10 cellular contexts compared by ENCODE assay signal in the genomic region with DNA sequence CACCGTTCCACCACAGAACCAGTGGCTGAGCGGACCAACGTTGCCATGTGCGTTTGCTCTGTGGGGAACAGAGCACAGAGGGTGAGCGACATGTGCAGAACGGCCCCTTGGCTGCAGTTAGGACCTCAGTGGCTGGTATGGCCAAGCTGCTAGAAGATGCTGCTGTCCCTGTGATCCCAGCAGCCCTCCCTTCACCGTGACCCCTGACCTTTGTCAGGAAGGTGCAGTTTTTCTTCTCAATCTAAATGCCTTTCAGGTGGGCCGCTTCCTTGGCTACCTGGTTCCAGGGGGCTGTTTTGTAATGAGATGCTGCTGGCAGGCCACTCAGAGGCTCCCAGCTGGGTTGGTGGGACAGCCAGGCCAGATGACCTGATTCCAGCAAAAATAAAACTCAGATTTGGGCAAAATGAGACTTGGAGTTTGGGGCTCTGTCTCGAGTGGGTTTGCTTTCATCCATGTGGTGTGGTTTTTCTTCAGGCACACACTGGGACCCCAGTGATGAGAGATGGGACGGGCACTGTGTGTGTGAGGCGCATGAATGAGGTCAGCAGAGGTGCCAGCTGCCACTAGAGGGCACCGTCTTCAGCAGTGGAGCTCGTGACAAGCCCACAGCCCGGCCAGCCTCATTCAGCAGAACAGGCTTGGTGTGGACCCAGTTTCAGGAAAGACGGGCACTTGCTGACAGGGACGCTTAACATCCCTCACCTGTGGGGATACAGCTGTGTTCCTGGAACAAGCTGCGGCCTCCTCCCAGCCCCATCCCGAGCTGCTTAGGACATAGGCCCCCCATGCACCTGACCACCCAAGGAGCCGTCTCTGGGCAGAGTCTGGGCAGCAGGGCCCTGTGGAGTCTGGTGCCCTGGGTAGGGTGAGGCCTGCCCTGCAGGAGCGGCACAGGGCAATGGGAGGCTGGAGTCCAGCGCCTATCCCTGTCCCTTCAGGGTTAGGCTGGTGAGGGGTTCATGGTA. TPM values are rescaled to one million over a fixed set of nuclear protein-coding genes. Genes with fewer than 3 reads are reported as not detected.
DNase-seq lines count a peak whose midpoint lies in the region; ATAC-seq and TF ChIP-seq lines count a peak whose summit lies in the region.
"Had no signal": no experiment of that assay in that cellular context is flagged by ENCODE, and none has a peak within 500 bp of the region (broad histone marks: within the 10 kb centered on the region; RNA-seq: fewer than 3 reads in every experiment).

No MANE protein-coding gene starts in this region.

- H3K9me3 Mint-ChIP-seq in CD8-positive, alpha-beta T cell, result peaks cover 10% of the 10 kb centered on the region

- 66% methylated on average over 12 of the region's 21 CpGs for WGBS in SK-N-SH (ENCODE audit: low lambda C conversion rate)
- 80% methylated on average over 21 of the region's 21 CpGs for WGBS in smooth muscle cell (ENCODE audit: low lambda C conversion rate)

- no peaks in the 10 kb centered on the region for H3K9me3 ChIP-seq in CD8-positive, alpha-beta T cell (ENCODE audit: low read length)
- H3K9me3 ChIP-seq in SK-N-SH (no peaks in the 10 kb centered on the region), smooth muscle cell (replicated peaks; ENCODE audit: low read depth) (no peaks in the 10 kb centered on the region)
- H3K9me3 ChIP-seq: SJSA1 had no signal

- TF ChIP-seq EP300 in SK-N-SH (IDR thresholded peaks at IDR 0.05; ENCODE audit: borderline replicate concordance in 1 of 2, low read depth in 1 of 2, low read length in 1 of 2), result no peak

- H3K27ac Mint-ChIP-seq in CD8-positive, alpha-beta T cell, result no peak overlapping the region
- H3K27ac Mint-ChIP-seq: stimulated activated naive CD8-positive, alpha-beta T cell treated with anti-CD3 and anti-CD28 coated beads, Interleukin-15, Interleukin-2, amounts not matched to agents 100 ng/mL and 50 ng/mL, for 24 hours had no signal

- POLR2A ChIA-PET in CD8-positive, alpha-beta T cell (lab: Charles Lee), result no interaction called here
- POLR2A ChIA-PET in HEK293T (lab: Yijun Ruan, JAX), result interaction anchor here (0.7 to 1.5 kb wide), 2 partner anchors 24 kb away, joined by 3 to 5 read pairs; no protein-coding TSS in a partner anchor
- POLR2A ChIA-PET in SK-N-SH (lab: Yijun Ruan, JAX), result interaction anchor here (2.3 kb wide), 1 partner anchor 24 kb away, joined by 8 read pairs; no protein-coding TSS in a partner anchor

- no peak overlapping the region for H3K4me2 ChIP-seq in SK-N-SH
- no peak overlapping the region for H3K4me2 ChIP-seq in smooth muscle cell

- CTCF ChIA-PET in CD8-positive, alpha-beta T cell (lab: Charles Lee), result interaction anchor here (0.6 to 1.6 kb wide), 6 partner anchors 8 to 57 kb away, joined by 3 to 8 read pairs (median 4); no protein-coding TSS in a partner anchor
- CTCF ChIA-PET in HEK293T (lab: Yijun Ruan, JAX) (interaction anchor here (0.7 to 1.0 kb wide), 2 partner anchors 99 to 279 kb away, joined by 3 to 4 read pairs; no protein-coding TSS in a partner anchor), SK-N-SH (lab: Yijun Ruan, JAX) (interaction anchor here (0.5 to 2.4 kb wide), 31 partner anchors 9 to 345 kb away, joined by 3 to 23 read pairs (median 4); partner anchors contain the start of gene KCNT1)

- DNase-seq in CD8-positive, alpha-beta T cell, result peak; percentile 18 to 62 (median 54)
- DNase-seq in HEK293T (ENCODE audit: extremely low spot score) (peak; percentile 60), SK-N-SH (peak; percentile 83), amniotic epithelial cell (ENCODE audit: low read depth) (peak; percentile 74), hepatic stellate cell (ENCODE audit: low spot score) (peak; percentile 79), smooth muscle cell (lab: John Stamatoyannopoulos, UW; ENCODE audit: unreplicated experiment) (no peak), NCI-H187 (lab: John Stamatoyannopoulos, UW) (no peak), T1000 (lab: John Stamatoyannopoulos, UW) (no peak)

- no peaks in the 10 kb centered on the region for H3K9me2 ChIP-seq in SK-N-SH

- TF ChIP-seq CTCF in CD8-positive, alpha-beta T cell (IDR thresholded peaks at IDR 0.05), result peak; percentile 68
- TF ChIP-seq CTCF in SK-N-SH (IDR thresholded peaks at IDR 0.05) (peak; percentile 75), smooth muscle cell (IDR thresholded peaks at IDR 0.05; ENCODE audit: borderline replicate concordance, insufficient read depth, poor library complexity, severe bottlenecking) (peak; percentile 70)

- H2AFZ ChIP-seq in SK-N-SH (ENCODE audit: low read depth), result no peak overlapping the region
- H2AFZ ChIP-seq in smooth muscle cell (ENCODE audit: low read depth), result no peak overlapping the region

- peak; percentile 51 for TF ChIP-seq RAD21 in SK-N-SH (IDR thresholded peaks at IDR 0.05; ENCODE audit: low read length)

- no peak overlapping the region for H3K27ac ChIP-seq in CD8-positive, alpha-beta T cell (ENCODE audit: low read depth, low read length)
- H3K27ac ChIP-seq in SK-N-SH (ENCODE audit: low read depth in 2 of 2, low read length in 1 of 2) (no peak overlapping the region; a peak in 1 of 4 replicates), smooth muscle cell (ENCODE audit: low read depth) (no peak overlapping the region)
- H3K27ac ChIP-seq: SJSA1 had no signal

- no peaks in the 10 kb centered on the region for H3K27me3 Mint-ChIP-seq in CD8-positive, alpha-beta T cell (ENCODE audit: low read depth)
- H3K27me3 Mint-ChIP-seq: stimulated activated naive CD8-positive, alpha-beta T cell treated with anti-CD3 and anti-CD28 coated beads, Interleukin-15, Interleukin-2, amounts not matched to agents 100 ng/mL and 50 ng/mL, for 24 hours had no signal

- H3K4me3 Mint-ChIP-seq in CD8-positive, alpha-beta T cell, result no peak overlapping the region

- peaks cover 22% of the 10 kb centered on the region for H4K20me1 ChIP-seq in SK-N-SH (ENCODE audit: insufficient read depth)
- peaks cover 22% of the 10 kb centered on the region for H4K20me1 ChIP-seq in smooth muscle cell (ENCODE audit: low read depth)

- peaks cover 37% of the 10 kb centered on the region for H3K36me3 Mint-ChIP-seq in CD8-positive, alpha-beta T cell

- no peak for ATAC-seq in CD8-positive, alpha-beta T cell

- H3K27me3 ChIP-seq in CD8-positive, alpha-beta T cell (ENCODE audit: insufficient read depth, low read length), result no peaks in the 10 kb centered on the region
- H3K27me3 ChIP-seq in SK-N-SH (ENCODE audit: insufficient read depth), result no peaks in the 10 kb centered on the region
- no peaks in the 10 kb centered on the region for H3K27me3 ChIP-seq in smooth muscle cell (ENCODE audit: low read depth)
- H3K27me3 ChIP-seq: SJSA1 had no signal

- intact Hi-C loops in CD8-positive, alpha-beta T cell (cut with DNase I, micrococcal nuclease), result loop anchor here in 1 of 2 experiments (10.0 kb wide), 2 partner anchors 1050 to 1340 kb away; partner anchors contain the start of gene RNU6ATAC

- no peaks in the 10 kb centered on the region for H3F3A ChIP-seq in SK-N-SH (replicated peaks; ENCODE audit: insufficient read depth)
- no peaks in the 10 kb centered on the region for H3F3A ChIP-seq in smooth muscle cell (ENCODE audit: low read depth)

- peaks cover 18% of the 10 kb centered on the region for H3K4me1 ChIP-seq in CD8-positive, alpha-beta T cell (ENCODE audit: insufficient read depth, low read length)
- H3K4me1 ChIP-seq in SK-N-SH (ENCODE audit: control insufficient read depth in 1 of 2, insufficient read depth in 2 of 2, low read depth in 1 of 2, low read length in 1 of 2) (peaks cover 6 to 13% of the 10 kb centered on the region in 2 experiments; a peak in 3 of 4 replicates), smooth muscle cell (ENCODE audit: low read depth) (peaks cover 11% of the 10 kb centered on the region)

- H3K4me1 Mint-ChIP-seq in CD8-positive, alpha-beta T cell (ENCODE audit: low read depth), result peaks cover 22% of the 10 kb centered on the region

- H3K4me3 ChIP-seq in CD8-positive, alpha-beta T cell (ENCODE audit: low read depth, low read length), result no peak overlapping the region
- H3K4me3 ChIP-seq in SK-N-SH (ENCODE audit: low read depth in 2 of 2, low read length in 1 of 2) (no peak overlapping the region), smooth muscle cell (no peak overlapping the region)
- H3K4me3 ChIP-seq: SJSA1 had no signal

- peaks cover 19% of the 10 kb centered on the region for H3K79me2 ChIP-seq in SK-N-SH (ENCODE audit: insufficient read depth)
- peaks cover 18% of the 10 kb centered on the region for H3K79me2 ChIP-seq in smooth muscle cell (ENCODE audit: low read depth)

- H3K9ac ChIP-seq in SK-N-SH (no peak overlapping the region), smooth muscle cell (ENCODE audit: low read depth) (no peak overlapping the region)

- peaks cover 8% of the 10 kb centered on the region for H3K36me3 ChIP-seq in CD8-positive, alpha-beta T cell (ENCODE audit: insufficient read depth, low read length)
- H3K36me3 ChIP-seq in SK-N-SH (replicated peaks in 1 of 2; ENCODE audit: control insufficient read depth in 1 of 2, insufficient read depth in 2 of 2, low read length in 1 of 2) (peaks cover 3 to 33% of the 10 kb centered on the region in 2 experiments), smooth muscle cell (ENCODE audit: low read depth) (no peaks in the 10 kb centered on the region)

RNA-seq across cellular contexts. Expression of gene MRPS2, which starts 4.1 kb away (rescaled TPM):
- total RNA-seq in CD8-positive, alpha-beta T cell, result 10 to 100 TPM; 29.6 to 31.9 TPM
- polyA plus RNA-seq in SK-N-SH (2012; rRNA removed) (113 and 116 TPM in 2 replicates), smooth muscle cell (49.0 and 52.6 TPM in 2 replicates)
- 36.6 and 76.5 TPM in 2 replicates for polyA plus RNA-seq in SK-N-SH (2012; cell fraction: cytosol; rRNA removed)
- 59.4 and 94.1 TPM in 2 replicates for polyA plus RNA-seq in SK-N-SH (2012; cell fraction: nucleus; rRNA removed)
- total RNA-seq in smooth muscle cell, result 30.7 and 34.2 TPM in 2 replicates

RNA-seq across cellular contexts. Expression of gene LCN1, which starts 16.7 kb away (rescaled TPM):
- not detected for total RNA-seq in CD8-positive, alpha-beta T cell
- polyA plus RNA-seq in SK-N-SH (2012; rRNA removed), result not detected in 2 replicates
- polyA plus RNA-seq in SK-N-SH (2012; cell fraction: cytosol; rRNA removed), result not detected in 2 replicates
- not detected in 2 replicates for polyA plus RNA-seq in SK-N-SH (2012; cell fraction: nucleus; rRNA removed)
- 0.85 and 0.99 TPM in 2 replicates for total RNA-seq in smooth muscle cell
- polyA plus RNA-seq in smooth muscle cell, result 3.5 and 5.6 TPM in 2 replicates
- total RNA-seq: SJSA1 had no signal

RNA-seq across cellular contexts. Expression of gene PPP1R26, which starts 25.0 kb away (rescaled TPM):
- under 1 TPM; 0.35 to 0.36 TPM for total RNA-seq in CD8-positive, alpha-beta T cell
- polyA plus RNA-seq in SK-N-SH (2012; rRNA removed) (18.6 and 20.1 TPM in 2 replicates), smooth muscle cell (6.2 and 7.7 TPM in 2 replicates)
- 11.6 and 16.6 TPM in 2 replicates for polyA plus RNA-seq in SK-N-SH (2012; cell fraction: cytosol; rRNA removed)
- 31.3 and 32.1 TPM in 2 replicates for polyA plus RNA-seq in SK-N-SH (2012; cell fraction: nucleus; rRNA removed)
- 7.3 and 8.1 TPM in 2 replicates for total RNA-seq in smooth muscle cell

RNA-seq across cellular contexts. Expression of gene OBP2A, which starts 41.4 kb away (rescaled TPM):
- total RNA-seq in CD8-positive, alpha-beta T cell, result not detected
- polyA plus RNA-seq in SK-N-SH (2012; rRNA removed) (not detected in 2 replicates), smooth muscle cell (0.61 TPM in 1 of 2 replicates, not detected in the other)
- polyA plus RNA-seq in SK-N-SH (2012; cell fraction: cytosol; rRNA removed), result not detected in 2 replicates
- polyA plus RNA-seq in SK-N-SH (2012; cell fraction: nucleus; rRNA removed), result not detected in 2 replicates
- not detected in 2 replicates for total RNA-seq in smooth muscle cell
- total RNA-seq: SJSA1 had no signal

RNA-seq across cellular contexts. Expression of gene PAEP, which starts 57.0 kb away (rescaled TPM):
- total RNA-seq in CD8-positive, alpha-beta T cell, result not detected
- polyA plus RNA-seq in SK-N-SH (2012; rRNA removed) (0.08 TPM in 1 of 2 replicates, not detected in the other), smooth muscle cell (5.3 TPM in 1 of 2 replicates, not detected in the other)
- not detected in 2 replicates for polyA plus RNA-seq in SK-N-SH (2012; cell fraction: cytosol; rRNA removed)
- polyA plus RNA-seq in SK-N-SH (2012; cell fraction: nucleus; rRNA removed), result 0.06 TPM in 1 of 2 replicates, not detected in the other
- total RNA-seq in smooth muscle cell, result 1.4 and 6.3 TPM in 2 replicates
- total RNA-seq: SJSA1 had no signal

Comparison
In these comparisons a context has a peak if more than half of its experiments do, and no peak if none do; other contexts are left out.
1. DNase-seq: peak in CD8-positive, alpha-beta T cell (7 of 7), HEK293T (single experiment), SK-N-SH (single experiment), amniotic epithelial cell (single experiment) and hepatic stellate cell (single experiment); none in smooth muscle cell (single experiment), NCI-H187 (0 of 2) and T1000 (single experiment).
2. Peak in every context shown above with its lines, with median percentiles within 50 percentile points of each other: CTCF ChIP-seq.